In genomic region chr17:67801626-67802175, GRCh38 we compare ENCODE assay signal across 23 cellular contexts. TPM values are rescaled to one million over a fixed set of nuclear protein-coding genes. Genes with fewer than 3 reads are reported as not detected.
DNase-seq lines count a peak whose midpoint lies in the region; ATAC-seq and TF ChIP-seq lines count a peak whose summit lies in the region.
"Had no signal": no experiment of that assay in that cellular context is flagged by ENCODE, and none has a peak within 500 bp of the region (broad histone marks: within the 10 kb centered on the region; RNA-seq: fewer than 3 reads in every experiment).

No MANE protein-coding gene starts in this region.

- H3K27ac ChIP-seq in MM.1S (ENCODE audit: low read length): no peak overlapping the region
- no peak overlapping the region for H3K27ac ChIP-seq in mammary epithelial cell (ENCODE audit: insufficient read depth, low read depth, low read length)
- no peak overlapping the region for H3K27ac ChIP-seq in neural progenitor cell
- H3K27ac ChIP-seq in testis: peak overlapping the region in 1 of 2 donors; percentile 55
- H3K27ac ChIP-seq: adrenal gland, GM23248, upper lobe of left lung had no signal

- H3K9me3 Mint-ChIP-seq in neural progenitor cell (no peaks in the 10 kb centered on the region), Caco-2 (ENCODE audit: unreplicated experiment) (no peaks in the 10 kb centered on the region)
- H3K9me3 Mint-ChIP-seq: activated T-helper 2 cell treated with anti-CD3 and anti-CD28 coated beads, Interferon-gamma antibody, Interleukin-2, Interleukin-4, amounts not matched to agents 10 μg/mL and 5 μg/mL and 100 μg/mL, durations not matched to agents 14 hours and 24 hours and 36 hours; mesothelial cell of epicardium; stimulated activated memory B cell treated with anti-CD40 and anti-IgM and Interleukin-4, amounts not matched to agents 10 μg/mL and 1 μg/mL and 100 μg/mL, for 72 hours had no signal

- no peaks in the 10 kb centered on the region for H3K9me3 ChIP-seq in MM.1S (replicated peaks; ENCODE audit: insufficient read depth, low read length)
- H3K9me3 ChIP-seq in mammary epithelial cell (replicated peaks; ENCODE audit: insufficient read depth, low read length): no peaks in the 10 kb centered on the region
- no peaks in the 10 kb centered on the region for H3K9me3 ChIP-seq in neural progenitor cell (ENCODE audit: low read depth)
- no peaks in the 10 kb centered on the region for H3K9me3 ChIP-seq in Caco-2
- H3K9me3 ChIP-seq in testis: no peaks in the 10 kb centered on the region
- H3K9me3 ChIP-seq: adrenal gland; BLaER1 treated with 17β-estradiol and CSF1 and Interleukin-3, amounts not matched to agents 10 nM and 100 nM; upper lobe of left lung had no signal

- H3K27me3 ChIP-seq in MM.1S (replicated peaks; ENCODE audit: insufficient read depth, low read length) (no peaks in the 10 kb centered on the region), mammary epithelial cell (ENCODE audit: insufficient read depth, low read length) (no peaks in the 10 kb centered on the region), neural progenitor cell (no peaks in the 10 kb centered on the region), Caco-2 (replicated peaks; ENCODE audit: control insufficient read depth, insufficient read depth, low read length) (no peaks in the 10 kb centered on the region), testis (no peaks in the 10 kb centered on the region)
- H3K27me3 ChIP-seq: adrenal gland; BLaER1 treated with 17β-estradiol and CSF1 and Interleukin-3, amounts not matched to agents 10 nM and 100 nM; upper lobe of left lung had no signal

- H3K4me3 ChIP-seq in MM.1S (ENCODE audit: low read length) (no peak overlapping the region), mammary epithelial cell (replicated peaks in 1 of 3; ENCODE audit: insufficient read depth in 1 of 3, low read depth in 2 of 3, low read length in 3 of 3) (no peak overlapping the region), neural progenitor cell (no peak overlapping the region), Caco-2 (ENCODE audit: low read depth, low read length) (no peak overlapping the region), testis (no peak overlapping the region)
- H3K4me3 ChIP-seq: adrenal gland; BLaER1 treated with 17β-estradiol and CSF1 and Interleukin-3, amounts not matched to agents 10 nM and 100 nM; GM23248; upper lobe of left lung had no signal

- POLR2A ChIA-PET in Caco-2 (lab: Charles Lee): no interaction called here

- DNase-seq in DMS 273 (lab: John Stamatoyannopoulos, UW; ENCODE audit: unreplicated experiment): peak; percentile 27
- DNase-seq in DMS 273 treated with DMSO at 0.1 percent for 48 hours (lab: John Stamatoyannopoulos, UW): no peak
- peak; percentile 15 for DNase-seq in MM.1S
- DNase-seq in mammary epithelial cell: peak; percentile 22
- no peak for DNase-seq in neural progenitor cell (ENCODE audit: low spot score)
- DNase-seq in Caco-2: no peak
- no peak for DNase-seq in testis
- DNase-seq: activated CD4-positive, CD25-positive, alpha-beta regulatory T cell treated with anti-CD3 and anti-CD28 coated beads, Interleukin-2, amount 50 U/mL, for 72 hours; adrenal gland; central memory CD4-positive, alpha-beta T cell; effector CD4-positive, alpha-beta T cell; GM23248; kidney glomerular epithelial cell; NCI-H1436 treated with DMSO at 0.1 percent for 48 hours; NCI-H446; SIG-M5; T-helper 2 cell; upper lobe of left lung had no signal

- dilution Hi-C loops in mammary epithelial cell (cut with HindIII; ENCODE audit: low sequenced_read_pairs): no loop called here

- H3K27ac Mint-ChIP-seq in neural progenitor cell: no peak overlapping the region
- no peak overlapping the region for H3K27ac Mint-ChIP-seq in Caco-2 (ENCODE audit: unreplicated experiment)
- H3K27ac Mint-ChIP-seq: activated T-helper 2 cell treated with anti-CD3 and anti-CD28 coated beads, Interferon-gamma antibody, Interleukin-2, Interleukin-4, amounts not matched to agents 10 μg/mL and 5 μg/mL and 100 μg/mL, durations not matched to agents 14 hours and 24 hours and 36 hours; mesothelial cell of epicardium had no signal

- no peaks in the 10 kb centered on the region for H3K36me3 ChIP-seq in MM.1S (replicated peaks; ENCODE audit: insufficient read depth, low read length)
- H3K36me3 ChIP-seq in mammary epithelial cell (ENCODE audit: insufficient read depth, low read length): no peaks in the 10 kb centered on the region
- H3K36me3 ChIP-seq in neural progenitor cell: no peaks in the 10 kb centered on the region
- no peaks in the 10 kb centered on the region for H3K36me3 ChIP-seq in Caco-2 (ENCODE audit: control insufficient read depth, insufficient read depth, low read length)
- H3K36me3 ChIP-seq in testis (ENCODE audit: low read depth, missing control alignments): no peaks in the 10 kb centered on the region
- H3K36me3 ChIP-seq: adrenal gland; BLaER1 treated with 17β-estradiol and CSF1 and Interleukin-3, amounts not matched to agents 10 nM and 100 nM; upper lobe of left lung had no signal

- H3F3A ChIP-seq in MM.1S (ENCODE audit: insufficient read depth, low read length) (no peaks in the 10 kb centered on the region), neural progenitor cell (ENCODE audit: low read depth) (peaks cover 6% of the 10 kb centered on the region)

- H3K36me3 Mint-ChIP-seq in neural progenitor cell (peaks cover 2% of the 10 kb centered on the region), Caco-2 (ENCODE audit: insufficient read depth, unreplicated experiment) (no peaks in the 10 kb centered on the region)
- H3K36me3 Mint-ChIP-seq: mesothelial cell of epicardium; stimulated activated memory B cell treated with anti-CD40 and anti-IgM and Interleukin-4, amounts not matched to agents 10 μg/mL and 1 μg/mL and 100 μg/mL, for 72 hours had no signal

- H4K20me1 ChIP-seq in MM.1S (ENCODE audit: insufficient read depth, low read length) (no peaks in the 10 kb centered on the region), mammary epithelial cell (ENCODE audit: insufficient read depth, low read length) (no peaks in the 10 kb centered on the region), neural progenitor cell (ENCODE audit: low read depth) (no peaks in the 10 kb centered on the region)
- H4K20me1 ChIP-seq: BLaER1 treated with 17β-estradiol and CSF1 and Interleukin-3, amounts not matched to agents 10 nM and 100 nM had no signal

- H3K4me3 Mint-ChIP-seq in neural progenitor cell (no peak overlapping the region), Caco-2 (ENCODE audit: unreplicated experiment) (no peak overlapping the region)
- H3K4me3 Mint-ChIP-seq: mesothelial cell of epicardium; stimulated activated memory B cell treated with anti-CD40 and anti-IgM and Interleukin-4, amounts not matched to agents 10 μg/mL and 1 μg/mL and 100 μg/mL, for 72 hours had no signal

- H3K4me1 Mint-ChIP-seq in neural progenitor cell: peaks cover 8% of the 10 kb centered on the region
- no peaks in the 10 kb centered on the region for H3K4me1 Mint-ChIP-seq in Caco-2 (ENCODE audit: low read depth, unreplicated experiment)
- H3K4me1 Mint-ChIP-seq: mesothelial cell of epicardium had no signal

- TF ChIP-seq CTCF in MM.1S (IDR thresholded peaks at IDR 0.05; ENCODE audit: low read length) (peak; percentile 31), mammary epithelial cell (conservative IDR thresholded peaks at IDR 0.05 in 1 of 2, IDR thresholded peaks at IDR 0.05 in 1 of 2; ENCODE audit: extremely low read depth in 1 of 2, insufficient read depth in 1 of 2, low read depth in 1 of 2, low read length in 2 of 2) (no peak), neural progenitor cell (IDR thresholded peaks at IDR 0.05) (peak; percentile 12), Caco-2 (IDR thresholded peaks at IDR 0.05; ENCODE audit: insufficient read depth in 1 of 2, low read depth in 1 of 2, low read length in 1 of 2, severe bottlenecking in 1 of 2, unreplicated experiment in 1 of 2) (peak in 1 of 2 experiments; percentile 5), testis (IDR thresholded peaks at IDR 0.05) (no peak)

- TF ChIP-seq POLR2A in testis (IDR thresholded peaks at IDR 0.05): no peak

- in situ Hi-C loops in mammary epithelial cell (cut with MboI; ENCODE audit: low sequenced_read_pairs in 2 of 2): no loop called here

- intact Hi-C loops in mammary epithelial cell (cut with micrococcal nuclease) (loop anchor here (2.0 kb wide), 3 partner anchors 23 to 89 kb away; partner anchors contain the start of gene BPTF), Caco-2 (cut with micrococcal nuclease; ENCODE audit: unreplicated experiment) (no loop called here), testis (cut with DNase I; ENCODE audit: low total_unique reads) (no loop called here)

- WGBS in mammary epithelial cell (ENCODE audit: low coverage, missing lambda C conversion rate): 65% methylated on average over 9 of the region's 11 CpGs
- WGBS in testis, 2 donors: 87 to 90% methylated on average over 11 of the region's 11 CpGs

- H3K79me2 ChIP-seq in MM.1S (ENCODE audit: low read length) (no peaks in the 10 kb centered on the region), mammary epithelial cell (ENCODE audit: insufficient read depth, low read length) (no peaks in the 10 kb centered on the region), neural progenitor cell (ENCODE audit: low read depth) (no peaks in the 10 kb centered on the region)

- CTCF ChIA-PET in mammary epithelial cell (lab: Charles Lee; ENCODE audit: low non-redundant PET) (interaction anchor here (0.5 to 0.7 kb wide), 2 partner anchors 82 to 94 kb away, joined by 3 to 7 read pairs; no protein-coding TSS in a partner anchor), Caco-2 (lab: Charles Lee) (interaction anchor here (0.5 to 0.8 kb wide), 3 partner anchors 14 to 439 kb away, joined by 3 to 5 read pairs (median 4); no protein-coding TSS in a partner anchor)

- H3K4me2 ChIP-seq in MM.1S (ENCODE audit: low read depth, low read length): no peak overlapping the region
- H3K4me2 ChIP-seq in mammary epithelial cell (ENCODE audit: insufficient read depth, low read depth, low read length): no peak overlapping the region
- H3K4me2 ChIP-seq in neural progenitor cell: no peak overlapping the region
- H3K4me2 ChIP-seq: BLaER1 treated with 17β-estradiol and CSF1 and Interleukin-3, amounts not matched to agents 10 nM and 100 nM had no signal

- ATAC-seq in GM18861 (IDR thresholded peaks at IDR 0.05; ENCODE audit: unreplicated experiment): no peak
- ATAC-seq: stimulated activated memory B cell treated with anti-CD40 and anti-IgM and Interleukin-4, amounts not matched to agents 10 μg/mL and 1 μg/mL and 100 μg/mL, for 72 hours had no signal

- no peaks in the 10 kb centered on the region for H3K4me1 ChIP-seq in MM.1S (ENCODE audit: low read length)
- peaks cover 3% of the 10 kb centered on the region for H3K4me1 ChIP-seq in mammary epithelial cell (ENCODE audit: insufficient read depth, low read length)
- H3K4me1 ChIP-seq in neural progenitor cell: peaks cover 9% of the 10 kb centered on the region
- no peaks in the 10 kb centered on the region for H3K4me1 ChIP-seq in Caco-2
- peaks cover 10% of the 10 kb centered on the region for H3K4me1 ChIP-seq in testis
- H3K4me1 ChIP-seq: adrenal gland had no signal

- H2AFZ ChIP-seq in MM.1S (ENCODE audit: low read length) (no peak overlapping the region), mammary epithelial cell (ENCODE audit: low read depth, low read length) (peak overlapping the region; percentile 63), neural progenitor cell (replicated peaks) (no peak overlapping the region)
- H2AFZ ChIP-seq: GM23248 had no signal

- H3K9ac ChIP-seq in MM.1S (ENCODE audit: low read length) (no peak overlapping the region), mammary epithelial cell (ENCODE audit: insufficient read depth, low read length) (no peak overlapping the region), neural progenitor cell (no peak overlapping the region)
- H3K9ac ChIP-seq: BLaER1 treated with 17β-estradiol and CSF1 and Interleukin-3, amounts not matched to agents 10 nM and 100 nM; GM23248 had no signal

- BruUV-seq in mammary epithelial cell (replicated peaks; lab: Mats Ljungman, UMichigan) (no TSS peak), Caco-2 (replicated peaks; lab: Mats Ljungman, UMichigan) (no TSS peak)

- H3K27me3 Mint-ChIP-seq in neural progenitor cell (ENCODE audit: insufficient read depth, low read depth) (no peaks in the 10 kb centered on the region), Caco-2 (ENCODE audit: insufficient read depth, unreplicated experiment) (peaks cover 3% of the 10 kb centered on the region)
- H3K27me3 Mint-ChIP-seq: stimulated activated memory B cell treated with anti-CD40 and anti-IgM and Interleukin-4, amounts not matched to agents 10 μg/mL and 1 μg/mL and 100 μg/mL, for 72 hours had no signal

- H3K9me2 ChIP-seq in MM.1S (replicated peaks; ENCODE audit: insufficient read depth, low read length): no peaks in the 10 kb centered on the region

RNA-seq across cellular contexts. Expression of gene BPTF, which starts 23.6 kb away (rescaled TPM):
- total RNA-seq in mammary epithelial cell (10 to 100 TPM; 54.1 to 54.3 TPM), neural progenitor cell (ENCODE audit: low replicate concordance) (95.6 and 129 TPM in 2 replicates), Caco-2 (2022) (96.5 and 101 TPM in 2 replicates), testis (100 to 1,000 TPM; 198 to 208 TPM)
- polyA plus RNA-seq in mammary epithelial cell (45.4 TPM), testis (ENCODE audit: insufficient read depth, low read depth, low replicate concordance) (37.3 TPM)
- polyA minus RNA-seq in mammary epithelial cell: 81.5 TPM

Comparison
In these comparisons a context has a peak if more than half of its experiments do, and no peak if none do; other contexts are left out.
1. DNase-seq: peak in DMS 273 (single experiment), MM.1S (single experiment) and mammary epithelial cell (single experiment); none in DMS 273 treated with DMSO at 0.1 percent for 48 hours (single experiment), neural progenitor cell (single experiment), Caco-2 (0 of 2) and testis (single experiment).
2. CTCF ChIP-seq: peak in MM.1S (single experiment) and neural progenitor cell (single experiment); none in mammary epithelial cell (0 of 2) and testis (0 of 3).